Comparison of ENCODE assay signal across 8 cellular contexts in genomic region chr12:104958009-104958945, GRCh38. TPM values are rescaled to one million over a fixed set of nuclear protein-coding genes. Genes with fewer than 3 reads are reported as not detected.
DNase-seq lines count a peak whose midpoint lies in the region; ATAC-seq and TF ChIP-seq lines count a peak whose summit lies in the region.

Gene SLC41A2, minus strand, starts transcription at chr12:104958290. Its CDS starts 29,763 bp downstream, at chr12:104928527.

- H3K27ac ChIP-seq in VCaP = peak within 1 kb of the TSS; percentile 77
- H3K27ac ChIP-seq in mammary epithelial cell (ENCODE audit: insufficient read depth, low read depth, low read length) = peak within 1 kb of the TSS; percentile 68
- H3K27ac ChIP-seq in smooth muscle cell (ENCODE audit: low read depth) = peak within 1 kb of the TSS; percentile 81

- H2AFZ ChIP-seq in mammary epithelial cell (ENCODE audit: low read depth, low read length) (peak within 1 kb of the TSS; percentile 100), smooth muscle cell (ENCODE audit: low read depth) (peak within 1 kb of the TSS; percentile 92)

- H3K79me2 ChIP-seq in mammary epithelial cell (ENCODE audit: insufficient read depth, low read length) = no peaks in the 10 kb centered on the region
- no peaks in the 10 kb centered on the region for H3K79me2 ChIP-seq in smooth muscle cell (ENCODE audit: low read depth)

- ATAC-seq in HG02852 (IDR thresholded peaks at IDR 0.05; ENCODE audit: unreplicated experiment) = peak; percentile 74

- intact Hi-C loops in mammary epithelial cell (cut with micrococcal nuclease) = loop anchor here (1.0 to 2.0 kb wide), 2 partner anchors 28 to 501 kb away; partner anchors contain the start of genes CHST11 and NOPCHAP1

- 6% methylated on average over 14 of the region's 87 CpGs for WGBS in mammary epithelial cell (ENCODE audit: low coverage, missing lambda C conversion rate)
- WGBS in smooth muscle cell (ENCODE audit: low lambda C conversion rate) = under 1% methylated on average over 55 of the region's 87 CpGs

- H4K20me1 ChIP-seq in mammary epithelial cell (ENCODE audit: insufficient read depth, low read length) (no peaks in the 10 kb centered on the region), smooth muscle cell (ENCODE audit: low read depth) (no peaks in the 10 kb centered on the region)

- peaks cover 6% of the 10 kb centered on the region for H3F3A ChIP-seq in smooth muscle cell (ENCODE audit: low read depth)

- TF ChIP-seq CTCF in VCaP (conservative IDR thresholded peaks at IDR 0.05) = peak; percentile 47
- TF ChIP-seq CTCF in mammary epithelial cell (conservative IDR thresholded peaks at IDR 0.05 in 1 of 2, IDR thresholded peaks at IDR 0.05 in 1 of 2; ENCODE audit: extremely low read depth in 1 of 2, insufficient read depth in 1 of 2, low read depth in 1 of 2, low read length in 2 of 2) = peak; percentile 10 to 47
- no peak for TF ChIP-seq CTCF in smooth muscle cell (IDR thresholded peaks at IDR 0.05; ENCODE audit: borderline replicate concordance, insufficient read depth, poor library complexity, severe bottlenecking)

- DNase-seq in NK-92 treated with Interleukin-12 subunit alpha and Interleukin-12 subunit beta, amount 100 ng/mL, for 24 hours (lab: John Stamatoyannopoulos, UW) = peak; percentile 84
- DNase-seq in NK-92 (lab: John Stamatoyannopoulos, UW; ENCODE audit: unreplicated experiment) (no peak), NCI-H146 (lab: John Stamatoyannopoulos, UW) (peak; percentile 71), mammary epithelial cell (peak; percentile 86), iPS-NIHi7 (ENCODE audit: extremely low spot score) (peak; percentile 93), smooth muscle cell (lab: John Stamatoyannopoulos, UW; ENCODE audit: unreplicated experiment) (peak; percentile 49)

- H3K27me3 ChIP-seq in mammary epithelial cell (ENCODE audit: insufficient read depth, low read length) = no peaks in the 10 kb centered on the region
- H3K27me3 ChIP-seq in smooth muscle cell (ENCODE audit: low read depth) = peaks cover 8% of the 10 kb centered on the region

- peaks cover 18% of the 10 kb centered on the region for H3K4me1 ChIP-seq in mammary epithelial cell (ENCODE audit: insufficient read depth, low read length)
- H3K4me1 ChIP-seq in smooth muscle cell (ENCODE audit: low read depth) = no peaks in the 10 kb centered on the region

- dilution Hi-C loops in mammary epithelial cell (cut with HindIII; ENCODE audit: low sequenced_read_pairs) = no loop called here

- CTCF ChIA-PET in mammary epithelial cell (lab: Charles Lee; ENCODE audit: low non-redundant PET) = no interaction called here

- BruUV-seq in mammary epithelial cell (replicated peaks; lab: Mats Ljungman, UMichigan) = no TSS peak

- H3K4me2 ChIP-seq in mammary epithelial cell (ENCODE audit: insufficient read depth, low read depth, low read length) (peak within 1 kb of the TSS; percentile 91), smooth muscle cell (peak within 1 kb of the TSS; percentile 89)

- peak within 1 kb of the TSS; percentile 72 to 96 (median 86) for H3K4me3 ChIP-seq in mammary epithelial cell (replicated peaks in 1 of 3; ENCODE audit: insufficient read depth in 1 of 3, low read depth in 2 of 3, low read length in 3 of 3)
- H3K4me3 ChIP-seq in smooth muscle cell = peak within 1 kb of the TSS; percentile 86

- H3K9me3 ChIP-seq in mammary epithelial cell (replicated peaks; ENCODE audit: insufficient read depth, low read length) (no peaks in the 10 kb centered on the region), smooth muscle cell (replicated peaks; ENCODE audit: low read depth) (no peaks in the 10 kb centered on the region)

- in situ Hi-C loops in mammary epithelial cell (cut with MboI; ENCODE audit: low sequenced_read_pairs in 2 of 2) = no loop called here

- H3K9ac ChIP-seq in mammary epithelial cell (ENCODE audit: insufficient read depth, low read length) (peak within 1 kb of the TSS; percentile 74), smooth muscle cell (ENCODE audit: low read depth) (peak within 1 kb of the TSS; percentile 92)

- H3K36me3 ChIP-seq in mammary epithelial cell (ENCODE audit: insufficient read depth, low read length) (no peaks in the 10 kb centered on the region), smooth muscle cell (ENCODE audit: low read depth) (no peaks in the 10 kb centered on the region)

RNA-seq across cellular contexts. Expression of gene SLC41A2, which starts in this region (rescaled TPM):
- total RNA-seq in mammary epithelial cell (10 to 100 TPM; 11.9 to 17.8 TPM), smooth muscle cell (11.4 and 16.2 TPM in 2 replicates)
- polyA plus RNA-seq in mammary epithelial cell (1.5 TPM), smooth muscle cell (2.6 and 3.0 TPM in 2 replicates)
- 5.6 TPM for polyA minus RNA-seq in mammary epithelial cell
